ENCODE assay signal across 1 cellular context in genomic region chr1:24021403-24022266, GRCh38.
A peak's percentile ranks its signal among the peaks of the same experiment; 100 is the strongest.
TF ChIP-seq lines count a peak whose summit lies in the region.

No MANE protein-coding gene starts in this region.

TF ChIP-seq in HepG2, 621 proteins besides CTCF, POLR2A, EP300 and RAD21 (continued from another document):
- TF ChIP-seq ZNF503 (CRISPR knock-in tag; IDR thresholded peaks at IDR 0.05): peak; percentile 85
- no peak for TF ChIP-seq ZNF235 (CRISPR knock-in tag; IDR thresholded peaks at IDR 0.05; ENCODE audit: borderline replicate concordance)
- TF ChIP-seq TRAFD1 (CRISPR knock-in tag; IDR thresholded peaks at IDR 0.05; ENCODE audit: borderline replicate concordance): no peak
- TF ChIP-seq ZNF790 (CRISPR knock-in tag; IDR thresholded peaks at IDR 0.05; ENCODE audit: borderline replicate concordance): no peak; the same call in 1 of the 2 replicates
- peak; percentile 78 for TF ChIP-seq HHEX (CRISPR knock-in tag; IDR thresholded peaks at IDR 0.05)
- TF ChIP-seq TOPORS (CRISPR knock-in tag; IDR thresholded peaks at IDR 0.05): 0 out of 2 replicates have a peak, but pooled peaks have one; percentile 36
- peak; percentile 46; the same call in 1 of the 2 replicates for TF ChIP-seq NR0B2 (CRISPR knock-in tag; IDR thresholded peaks at IDR 0.05)
- TF ChIP-seq HNF4G (IDR thresholded peaks at IDR 0.05; ENCODE audit: borderline replicate concordance, low read depth, low read length): peak; percentile 92; the same call in 1 of the 2 replicates
- peak; percentile 92; the same call in 1 of the 2 replicates for TF ChIP-seq HNF4G (CRISPR knock-in tag; IDR thresholded peaks at IDR 0.05; ENCODE audit: borderline replicate concordance, low read depth)
- TF ChIP-seq MXI1 (IDR thresholded peaks at IDR 0.05; ENCODE audit: borderline replicate concordance, low read depth, low read length): peak; percentile 45; the same call in 1 of the 3 replicates
- TF ChIP-seq MED8 (CRISPR knock-in tag; IDR thresholded peaks at IDR 0.05; ENCODE audit: insufficient replicate concordance): peak; percentile 95
- peak; percentile 91; the same call in 1 of the 2 replicates for TF ChIP-seq ZNF746 (CRISPR knock-in tag; IDR thresholded peaks at IDR 0.05)
- TF ChIP-seq ZBTB1 (CRISPR knock-in tag; IDR thresholded peaks at IDR 0.05; ENCODE audit: borderline replicate concordance): no peak
- peak; percentile 34 to 43; a peak in 1 of 4 replicates for TF ChIP-seq HMGXB4 (CRISPR knock-in tag; IDR thresholded peaks at IDR 0.05; ENCODE audit: borderline replicate concordance in 1 of 2, low read depth in 1 of 2)
- TF ChIP-seq ELF4 (CRISPR knock-in tag; IDR thresholded peaks at IDR 0.05; ENCODE audit: borderline replicate concordance): peak; percentile 88
- peak; percentile 100 for TF ChIP-seq ETV5 (CRISPR knock-in tag; IDR thresholded peaks at IDR 0.05; ENCODE audit: borderline replicate concordance)
- peak; percentile 88 for TF ChIP-seq DMAP1 (CRISPR knock-in tag; IDR thresholded peaks at IDR 0.05)
- no peak for TF ChIP-seq CHD4 (IDR thresholded peaks at IDR 0.05; ENCODE audit: borderline replicate concordance, low read length)
- peak in 1 of 2 experiments; percentile 67; a peak in 1 of 4 replicates for TF ChIP-seq KLF16 (CRISPR knock-in tag; IDR thresholded peaks at IDR 0.05)
